2 cellular contexts compared by ENCODE assay signal in the genomic region with DNA sequence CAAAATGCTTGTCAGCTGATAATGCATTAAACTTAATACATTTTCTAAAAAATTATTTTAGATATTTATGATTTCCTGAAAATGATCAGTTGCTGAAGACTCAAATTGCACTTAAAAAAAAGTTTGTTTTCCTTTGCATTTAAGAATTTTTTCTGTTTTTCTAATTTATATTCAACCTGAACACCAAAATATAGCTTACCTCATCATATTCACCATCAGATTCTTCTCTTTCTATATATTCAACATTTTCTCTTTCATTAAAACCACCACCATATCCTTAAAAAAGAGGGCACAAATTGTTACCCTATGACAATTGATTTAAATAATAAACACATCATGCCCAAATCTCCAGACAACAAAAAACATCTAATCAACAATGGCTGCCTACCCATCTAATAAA.
TF ChIP-seq lines count a peak whose summit lies in the region.

No MANE protein-coding gene starts in this region.

TF ChIP-seq in A549, 52 proteins besides CTCF, POLR2A, EP300 and RAD21:
- TF ChIP-seq, protein P1, sequence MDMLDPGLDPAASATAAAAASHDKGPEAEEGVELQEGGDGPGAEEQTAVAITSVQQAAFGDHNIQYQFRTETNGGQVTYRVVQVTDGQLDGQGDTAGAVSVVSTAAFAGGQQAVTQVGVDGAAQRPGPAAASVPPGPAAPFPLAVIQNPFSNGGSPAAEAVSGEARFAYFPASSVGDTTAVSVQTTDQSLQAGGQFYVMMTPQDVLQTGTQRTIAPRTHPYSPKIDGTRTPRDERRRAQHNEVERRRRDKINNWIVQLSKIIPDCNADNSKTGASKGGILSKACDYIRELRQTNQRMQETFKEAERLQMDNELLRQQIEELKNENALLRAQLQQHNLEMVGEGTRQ (IDR thresholded peaks at IDR 0.05): no peak
- peak; percentile 62 for TF ChIP-seq MAFK (IDR thresholded peaks at IDR 0.05; ENCODE audit: partially characterized antibody)

TF ChIP-seq in IMR-90, 13 proteins besides CTCF, POLR2A, EP300 and RAD21:
- TF ChIP-seq MAFK (IDR thresholded peaks at IDR 0.05; ENCODE audit: low read depth, low read length) (peak; percentile 83), NFE2L2 (IDR thresholded peaks at IDR 0.05; ENCODE audit: low read depth, low read length) (no peak)
